In the genomic region with DNA sequence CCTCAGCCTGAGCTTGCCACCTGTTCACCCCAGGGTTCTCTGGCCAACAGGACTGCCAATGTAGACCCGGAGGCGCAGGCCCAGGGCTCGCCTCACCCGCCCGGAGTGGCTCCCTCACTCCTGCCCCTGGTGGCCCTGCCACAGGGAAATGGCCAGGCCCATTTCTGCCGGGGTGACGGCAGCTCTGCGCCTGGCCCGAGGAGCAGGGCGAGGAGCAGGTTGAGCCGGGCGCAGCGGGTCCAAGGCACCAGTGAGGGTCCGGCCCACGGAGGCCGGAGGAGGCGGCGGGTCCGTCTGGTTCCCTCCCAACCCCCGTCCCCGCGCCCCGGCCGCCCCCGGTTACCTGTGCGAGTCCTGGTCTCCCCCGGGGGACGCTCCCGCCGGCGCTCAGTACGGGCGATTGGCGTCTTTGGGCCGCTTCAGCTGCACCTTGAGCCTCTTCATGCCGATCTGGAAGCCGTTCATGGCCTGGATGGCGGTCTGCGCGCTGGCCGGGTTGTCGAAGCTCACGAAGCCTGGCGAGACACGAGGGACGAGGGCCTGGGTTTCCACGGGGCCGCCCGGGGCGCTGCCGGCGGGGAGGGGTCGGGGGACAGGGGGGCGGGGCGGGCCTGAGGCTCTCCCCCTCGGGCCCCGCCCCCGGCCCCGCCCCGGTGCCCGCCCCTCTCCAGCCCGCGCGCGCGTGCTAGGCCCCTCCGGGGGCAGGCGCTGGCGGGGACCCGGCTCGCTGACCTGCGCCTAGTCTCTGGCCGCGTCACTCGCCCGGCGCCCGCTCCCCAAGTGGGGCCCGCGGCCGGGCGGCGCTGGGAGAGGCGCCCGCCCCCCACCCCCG, we compare ENCODE assay signal across 8 cellular contexts.
DNase-seq lines count a peak whose midpoint lies in the region; ATAC-seq and TF ChIP-seq lines count a peak whose summit lies in the region.

No MANE protein-coding gene starts in this region.

- H3K36me3 Mint-ChIP-seq in nephron (ENCODE audit: low read depth), result no peaks in the 10 kb centered on the region

- BruUV-seq in mammary epithelial cell (replicated peaks; lab: Mats Ljungman, UMichigan), result no TSS peak

- in situ Hi-C loops in mammary epithelial cell (cut with MboI; ENCODE audit: low sequenced_read_pairs in 2 of 2), result no loop called here

- H4K20me1 ChIP-seq in BLaER1 (no peaks in the 10 kb centered on the region), mammary epithelial cell (ENCODE audit: insufficient read depth, low read length) (no peaks in the 10 kb centered on the region)

- ATAC-seq in HG03469 (IDR thresholded peaks at IDR 0.05; ENCODE audit: unreplicated experiment), result no peak
- no peak for ATAC-seq in GM18858 (IDR thresholded peaks at IDR 0.05; ENCODE audit: unreplicated experiment)
- no peak for ATAC-seq in GM18909 (IDR thresholded peaks at IDR 0.05; ENCODE audit: poor library complexity, unreplicated experiment)

- dilution Hi-C loops in mammary epithelial cell (cut with HindIII; ENCODE audit: low sequenced_read_pairs), result no loop called here

- peak overlapping the region; percentile 18; the same call in 1 of the 2 replicates for H3K4me3 ChIP-seq in BLaER1
- H3K4me3 ChIP-seq in mammary epithelial cell (replicated peaks in 1 of 3; ENCODE audit: insufficient read depth in 1 of 3, low read depth in 2 of 3, low read length in 3 of 3), result peak overlapping the region in 2 of 3 experiments; percentile 38 to 39

- H3K9me3 Mint-ChIP-seq in nephron, result no peaks in the 10 kb centered on the region

- H3K9me3 ChIP-seq in BLaER1 (no peaks in the 10 kb centered on the region), mammary epithelial cell (replicated peaks; ENCODE audit: insufficient read depth, low read length) (no peaks in the 10 kb centered on the region)

- CTCF ChIA-PET in mammary epithelial cell (lab: Charles Lee; ENCODE audit: low non-redundant PET), result interaction anchor here (0.6 kb wide), 1 partner anchor 1220 kb away, joined by 3 read pairs; no protein-coding TSS in a partner anchor

- peaks cover 5% of the 10 kb centered on the region; the same call in 1 of the 2 replicates for H3K4me1 ChIP-seq in BLaER1
- peaks cover 3% of the 10 kb centered on the region for H3K4me1 ChIP-seq in mammary epithelial cell (ENCODE audit: insufficient read depth, low read length)

- TF ChIP-seq CTCF in mammary epithelial cell (conservative IDR thresholded peaks at IDR 0.05 in 1 of 2, IDR thresholded peaks at IDR 0.05 in 1 of 2; ENCODE audit: extremely low read depth in 1 of 2, insufficient read depth in 1 of 2, low read depth in 1 of 2, low read length in 2 of 2) (no peak), nephron (IDR thresholded peaks at IDR 0.05; ENCODE audit: unreplicated experiment in 3 of 3) (no peak)

- H3K4me1 Mint-ChIP-seq in nephron, result peaks cover 10% of the 10 kb centered on the region

- intact Hi-C loops in mammary epithelial cell (cut with micrococcal nuclease), result no loop called here

- H3K27ac ChIP-seq in BLaER1 (no peak overlapping the region), mammary epithelial cell (ENCODE audit: insufficient read depth, low read depth, low read length) (no peak overlapping the region)

- DNase-seq in HK-2 (ENCODE audit: unreplicated experiment) (peak; percentile 63), mammary epithelial cell (no peak), LoVo (ENCODE audit: low spot score) (no peak)

- no peaks in the 10 kb centered on the region for H3K36me3 ChIP-seq in BLaER1
- H3K36me3 ChIP-seq in mammary epithelial cell (ENCODE audit: insufficient read depth, low read length), result no peaks in the 10 kb centered on the region

- peaks cover 10% of the 10 kb centered on the region; the same call in 1 of the 2 replicates for H3K27me3 ChIP-seq in BLaER1
- H3K27me3 ChIP-seq in mammary epithelial cell (ENCODE audit: insufficient read depth, low read length), result no peaks in the 10 kb centered on the region

- no peak overlapping the region for H3K27ac Mint-ChIP-seq in nephron

- H3K9ac ChIP-seq in BLaER1 (no peak overlapping the region), mammary epithelial cell (ENCODE audit: insufficient read depth, low read length) (no peak overlapping the region)

- peaks cover 51% of the 10 kb centered on the region for H3K27me3 Mint-ChIP-seq in nephron (ENCODE audit: low read depth)

- H3K4me3 Mint-ChIP-seq in nephron, result peak overlapping the region; percentile 69 to 78 (median 73)

- WGBS in mammary epithelial cell (ENCODE audit: low coverage, missing lambda C conversion rate), result 71% methylated on average over 10 of the region's 86 CpGs

- no peaks in the 10 kb centered on the region for H3K79me2 ChIP-seq in mammary epithelial cell (ENCODE audit: insufficient read depth, low read length)

- H2AFZ ChIP-seq in mammary epithelial cell (ENCODE audit: low read depth, low read length), result peak overlapping the region; percentile 30

- H3K4me2 ChIP-seq in BLaER1 (peak overlapping the region; percentile 36; the same call in 1 of the 2 replicates), mammary epithelial cell (ENCODE audit: insufficient read depth, low read depth, low read length) (peak overlapping the region; percentile 69)
